1 cellular context compared by ENCODE assay signal in genomic region chr12:56202366-56202765, GRCh38.
TF ChIP-seq lines count a peak whose summit lies in the region.

No MANE protein-coding gene starts in this region.

TF ChIP-seq in HEK293, 187 proteins besides CTCF, POLR2A, EP300 and RAD21 (continued from another document):
- TF ChIP-seq HIC1 (tag by site-specific recombination; IDR thresholded peaks at IDR 0.05) (no peak), KLF17 (tag by site-specific recombination; IDR thresholded peaks at IDR 0.05) (no peak), ZNF629 (tag by site-specific recombination; IDR thresholded peaks at IDR 0.05) (no peak), ZBTB48 (tag by site-specific recombination; IDR thresholded peaks at IDR 0.05) (peak; percentile 21; the same call in 1 of the 2 replicates), ZNF335 (tag by site-specific recombination; conservative IDR thresholded peaks at IDR 0.05) (0 out of 2 replicates have a peak, but pooled peaks have one; percentile 32), MYNN (tag by site-specific recombination; IDR thresholded peaks at IDR 0.05; ENCODE audit: borderline replicate concordance) (no peak), ZNF549 (tag by site-specific recombination; IDR thresholded peaks at IDR 0.05) (no peak), ZBTB21 (tag by site-specific recombination; IDR thresholded peaks at IDR 0.05) (no peak)
- TF ChIP-seq, protein P1, sequence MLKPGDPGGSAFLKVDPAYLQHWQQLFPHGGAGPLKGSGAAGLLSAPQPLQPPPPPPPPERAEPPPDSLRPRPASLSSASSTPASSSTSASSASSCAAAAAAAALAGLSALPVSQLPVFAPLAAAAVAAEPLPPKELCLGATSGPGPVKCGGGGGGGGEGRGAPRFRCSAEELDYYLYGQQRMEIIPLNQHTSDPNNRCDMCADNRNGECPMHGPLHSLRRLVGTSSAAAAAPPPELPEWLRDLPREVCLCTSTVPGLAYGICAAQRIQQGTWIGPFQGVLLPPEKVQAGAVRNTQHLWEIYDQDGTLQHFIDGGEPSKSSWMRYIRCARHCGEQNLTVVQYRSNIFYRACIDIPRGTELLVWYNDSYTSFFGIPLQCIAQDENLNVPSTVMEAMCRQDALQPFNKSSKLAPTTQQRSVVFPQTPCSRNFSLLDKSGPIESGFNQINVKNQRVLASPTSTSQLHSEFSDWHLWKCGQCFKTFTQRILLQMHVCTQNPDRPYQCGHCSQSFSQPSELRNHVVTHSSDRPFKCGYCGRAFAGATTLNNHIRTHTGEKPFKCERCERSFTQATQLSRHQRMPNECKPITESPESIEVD (tag by site-specific recombination; IDR thresholded peaks at IDR 0.05), result 0 out of 2 replicates have a peak, but pooled peaks have one; percentile 20
- TF ChIP-seq, protein P2, sequence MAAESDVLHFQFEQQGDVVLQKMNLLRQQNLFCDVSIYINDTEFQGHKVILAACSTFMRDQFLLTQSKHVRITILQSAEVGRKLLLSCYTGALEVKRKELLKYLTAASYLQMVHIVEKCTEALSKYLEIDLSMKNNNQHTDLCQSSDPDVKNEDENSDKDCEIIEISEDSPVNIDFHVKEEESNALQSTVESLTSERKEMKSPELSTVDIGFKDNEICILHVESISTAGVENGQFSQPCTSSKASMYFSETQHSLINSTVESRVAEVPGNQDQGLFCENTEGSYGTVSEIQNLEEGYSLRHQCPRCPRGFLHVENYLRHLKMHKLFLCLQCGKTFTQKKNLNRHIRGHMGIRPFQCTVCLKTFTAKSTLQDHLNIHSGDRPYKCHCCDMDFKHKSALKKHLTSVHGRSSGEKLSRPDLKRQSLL (tag by site-specific recombination; IDR thresholded peaks at IDR 0.05), result no peak
